ENCODE assay signal across 18 cellular contexts in the genomic region with DNA sequence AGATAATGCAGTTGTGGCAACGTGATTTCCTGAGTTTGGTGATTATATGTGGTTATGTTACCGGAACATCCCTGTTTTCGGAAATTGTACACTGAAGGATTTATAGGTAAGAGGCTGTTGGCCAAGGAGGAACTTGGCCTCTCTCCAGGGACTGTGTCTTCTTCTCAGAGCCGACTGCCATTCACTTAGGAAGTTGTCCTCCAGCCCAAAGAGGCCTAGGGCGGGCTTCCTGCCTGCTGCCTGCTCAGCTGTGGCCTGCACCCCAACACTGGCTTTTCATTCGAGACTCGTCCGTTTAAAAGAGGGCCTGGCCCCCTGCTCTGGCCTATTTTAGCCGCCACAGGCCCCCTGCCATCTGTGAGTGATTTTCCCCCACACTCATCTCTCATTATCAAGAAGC.
DNase-seq lines count a peak whose midpoint lies in the region; ATAC-seq, FAIRE-seq and TF ChIP-seq lines count a peak whose summit lies in the region.
"Had no signal": no experiment of that assay in that cellular context is flagged by ENCODE, and none has a peak within 500 bp of the region (broad histone marks: within the 10 kb centered on the region; RNA-seq: fewer than 3 reads in every experiment).

No MANE protein-coding gene starts in this region.

- no peaks in the 10 kb centered on the region for H3K36me3 Mint-ChIP-seq in stimulated activated effector memory CD8-positive, alpha-beta T cell treated with anti-CD3 and anti-CD28 coated beads, Interleukin-12 subunit alpha, Interleukin-12 subunit beta, amount 100 ng/mL, for 72 hours
- H3K36me3 Mint-ChIP-seq: stimulated activated memory B cell treated with anti-CD40 and anti-IgM and Interleukin-4, amounts not matched to agents 10 μg/mL and 1 μg/mL and 100 μg/mL, for 72 hours had no signal

- H3K4me1 Mint-ChIP-seq in stimulated activated effector memory CD8-positive, alpha-beta T cell treated with anti-CD3 and anti-CD28 coated beads, Interleukin-12 subunit alpha, Interleukin-12 subunit beta, amount 100 ng/mL, for 72 hours = peaks cover 7% of the 10 kb centered on the region
- H3K4me1 Mint-ChIP-seq: stimulated activated memory B cell treated with anti-CD40 and anti-IgM and Interleukin-4, amounts not matched to agents 10 μg/mL and 1 μg/mL and 100 μg/mL, for 72 hours had no signal

- 75% methylated on average over 4 of the region's 9 CpGs for WGBS in right lobe of liver (ENCODE audit: insufficient coverage, low coverage, low lambda C conversion rate, missing lambda C conversion rate)
- WGBS in HepG2 (ENCODE audit: low lambda C conversion rate) = 54% methylated on average over 9 of the region's 9 CpGs

- POLR2A ChIA-PET in HepG2 (lab: Yijun Ruan, JAX) = no interaction called here

- DNase-seq in right lobe of liver = no peak
- DNase-seq in HepG2 (ENCODE audit: low spot score) = no peak
- peak; percentile 57 for DNase-seq in SKM-1 treated with dmso at 0.1 percent for 144 hours (lab: John Stamatoyannopoulos, UW; ENCODE audit: unreplicated experiment)
- peak; percentile 67 for DNase-seq in medulla oblongata (ENCODE audit: extremely low spot score)
- DNase-seq in kidney glomerular epithelial cell (lab: John Stamatoyannopoulos, UW) = no peak
- no peak for DNase-seq in stimulated activated effector memory CD8-positive, alpha-beta T cell treated with anti-CD3 and anti-CD28 coated beads, Interleukin-12 subunit alpha, Interleukin-12 subunit beta, amount 100 ng/mL, for 72 hours (ENCODE audit: low spot score in 2 of 2)
- DNase-seq in NCI-H82 (lab: John Stamatoyannopoulos, UW) = no peak
- DNase-seq: activated effector memory CD4-positive, alpha-beta T cell treated with Interleukin-2 at 50 U/mL for 16 hours; cortex of kidney; esophagus squamous epithelium; H7; IMR-90; NCI-H748 treated with DMSO at 0.1 percent for 48 hours had no signal

- H3K27ac Mint-ChIP-seq in stimulated activated effector memory CD8-positive, alpha-beta T cell treated with anti-CD3 and anti-CD28 coated beads, Interleukin-12 subunit alpha, Interleukin-12 subunit beta, amount 100 ng/mL, for 72 hours = no peak overlapping the region
- H3K27ac Mint-ChIP-seq: stimulated activated memory B cell treated with anti-CD40 and anti-IgM and Interleukin-4, amounts not matched to agents 10 μg/mL and 1 μg/mL and 100 μg/mL, for 72 hours had no signal

- TF ChIP-seq POLR2A in right lobe of liver (IDR thresholded peaks at IDR 0.05) = no peak
- TF ChIP-seq POLR2A in HepG2 (IDR thresholded peaks at IDR 0.05; ENCODE audit: insufficient read depth in 1 of 2, low read depth in 2 of 2, low read length in 2 of 2) = no peak

- no peaks in the 10 kb centered on the region for H3K9me3 ChIP-seq in right lobe of liver
- no peaks in the 10 kb centered on the region for H3K9me3 ChIP-seq in HepG2 (ENCODE audit: low read length)
- H3K9me3 ChIP-seq: esophagus squamous epithelium had no signal

- TF ChIP-seq EP300 in HepG2 (IDR thresholded peaks at IDR 0.05; ENCODE audit: low read depth in 2 of 2, low read length in 2 of 2) = no peak
- no peak for TF ChIP-seq EP300 in HepG2 (CRISPR knock-in tag; IDR thresholded peaks at IDR 0.05; ENCODE audit: borderline replicate concordance)

- H4K20me1 ChIP-seq in HepG2 (ENCODE audit: insufficient read depth, low read length) = no peaks in the 10 kb centered on the region

- H3K9me3 Mint-ChIP-seq in stimulated activated effector memory CD8-positive, alpha-beta T cell treated with anti-CD3 and anti-CD28 coated beads, Interleukin-12 subunit alpha, Interleukin-12 subunit beta, amount 100 ng/mL, for 72 hours = no peaks in the 10 kb centered on the region
- H3K9me3 Mint-ChIP-seq: neural crest cell had no signal

- H3K4me3 Mint-ChIP-seq in stimulated activated effector memory CD8-positive, alpha-beta T cell treated with anti-CD3 and anti-CD28 coated beads, Interleukin-12 subunit alpha, Interleukin-12 subunit beta, amount 100 ng/mL, for 72 hours = no peak overlapping the region
- H3K4me3 Mint-ChIP-seq: neural crest cell; stimulated activated memory B cell treated with anti-CD40 and anti-IgM and Interleukin-4, amounts not matched to agents 10 μg/mL and 1 μg/mL and 100 μg/mL, for 72 hours had no signal

- H3K36me3 ChIP-seq in right lobe of liver = no peaks in the 10 kb centered on the region
- H3K36me3 ChIP-seq in HepG2 (replicated peaks in 1 of 2; ENCODE audit: control insufficient read depth in 1 of 2, insufficient read depth in 2 of 2, low read length in 2 of 2) = no peaks in the 10 kb centered on the region
- H3K36me3 ChIP-seq: esophagus squamous epithelium had no signal

- no peak overlapping the region for H2AFZ ChIP-seq in HepG2 (ENCODE audit: low read length)

- H3K79me2 ChIP-seq in HepG2 (ENCODE audit: insufficient read depth, low read length) = no peaks in the 10 kb centered on the region

- H3K27me3 ChIP-seq in right lobe of liver = no peaks in the 10 kb centered on the region
- H3K27me3 ChIP-seq in HepG2 (ENCODE audit: control insufficient read depth in 1 of 2, insufficient read depth in 2 of 2, low read length in 2 of 2) = peaks cover 0 to 6% of the 10 kb centered on the region in 2 experiments; a peak in 2 of 5 replicates
- H3K27me3 ChIP-seq: esophagus squamous epithelium had no signal

- H3K4me3 ChIP-seq in right lobe of liver (no peak overlapping the region), HepG2 (replicated peaks in 1 of 3; ENCODE audit: insufficient read depth in 1 of 3, low read depth in 2 of 3, low read length in 3 of 3) (no peak overlapping the region)
- H3K4me3 ChIP-seq: esophagus squamous epithelium had no signal

- no peak overlapping the region for H3K9ac ChIP-seq in HepG2 (ENCODE audit: insufficient read depth, low read depth, low read length)

- in situ Hi-C loops in HepG2 (cut with HindIII; ENCODE audit: extremely low pct_ligation_motif_present, low pct_unique_long_range_greater_than_20kb) = no loop called here

- intact Hi-C loops in right lobe of liver (cut with DNase I) (no loop called here), HepG2 (cut with micrococcal nuclease; ENCODE audit: unreplicated experiment) (no loop called here)

- H3K4me2 ChIP-seq in HepG2 (ENCODE audit: low read depth, low read length) = no peak overlapping the region

- FAIRE-seq in HepG2 (lab: Jason Lieb, UNC) = no peak
- FAIRE-seq: astrocyte had no signal

- TF ChIP-seq CTCF in right lobe of liver (IDR thresholded peaks at IDR 0.05) = no peak
- no peak for TF ChIP-seq CTCF in HepG2 (CRISPR knock-in tag; IDR thresholded peaks at IDR 0.05)

- H3K27ac ChIP-seq in right lobe of liver (no peak overlapping the region), HepG2 (ENCODE audit: extremely low read length, insufficient read depth, low read length) (no peak overlapping the region)
- H3K27ac ChIP-seq: esophagus squamous epithelium, VCaP had no signal

- CTCF ChIA-PET in HepG2 (lab: Yijun Ruan, JAX; ENCODE audit: low intra/inter-chr PET ratio, low total read pairs) = no interaction called here

- BruUV-seq in HepG2 (replicated peaks; lab: Mats Ljungman, UMichigan) = no TSS peak

- ATAC-seq in right lobe of liver = peak in 3 of 4 donors; percentile 16 to 37 (median 27)
- ATAC-seq in HepG2 = no peak
- ATAC-seq in HG03565 (IDR thresholded peaks at IDR 0.05; ENCODE audit: unreplicated experiment) = no peak
- no peak for ATAC-seq in stimulated activated effector memory CD8-positive, alpha-beta T cell treated with anti-CD3 and anti-CD28 coated beads, Interleukin-12 subunit alpha, Interleukin-12 subunit beta, amount 100 ng/mL, for 72 hours
- ATAC-seq: stimulated activated memory B cell treated with anti-CD40 and anti-IgM and Interleukin-4, amounts not matched to agents 10 μg/mL and 1 μg/mL and 100 μg/mL, for 72 hours had no signal

- H3K4me1 ChIP-seq in right lobe of liver (no peaks in the 10 kb centered on the region), HepG2 (ENCODE audit: insufficient read depth, low read length) (peaks cover 37% of the 10 kb centered on the region)

- TF ChIP-seq RAD21 in HepG2 (CRISPR knock-in tag; IDR thresholded peaks at IDR 0.05) = no peak

TF ChIP-seq in HepG2, 621 proteins besides CTCF, POLR2A, EP300 and RAD21 (continues in another document):
- TF ChIP-seq, protein P1, sequence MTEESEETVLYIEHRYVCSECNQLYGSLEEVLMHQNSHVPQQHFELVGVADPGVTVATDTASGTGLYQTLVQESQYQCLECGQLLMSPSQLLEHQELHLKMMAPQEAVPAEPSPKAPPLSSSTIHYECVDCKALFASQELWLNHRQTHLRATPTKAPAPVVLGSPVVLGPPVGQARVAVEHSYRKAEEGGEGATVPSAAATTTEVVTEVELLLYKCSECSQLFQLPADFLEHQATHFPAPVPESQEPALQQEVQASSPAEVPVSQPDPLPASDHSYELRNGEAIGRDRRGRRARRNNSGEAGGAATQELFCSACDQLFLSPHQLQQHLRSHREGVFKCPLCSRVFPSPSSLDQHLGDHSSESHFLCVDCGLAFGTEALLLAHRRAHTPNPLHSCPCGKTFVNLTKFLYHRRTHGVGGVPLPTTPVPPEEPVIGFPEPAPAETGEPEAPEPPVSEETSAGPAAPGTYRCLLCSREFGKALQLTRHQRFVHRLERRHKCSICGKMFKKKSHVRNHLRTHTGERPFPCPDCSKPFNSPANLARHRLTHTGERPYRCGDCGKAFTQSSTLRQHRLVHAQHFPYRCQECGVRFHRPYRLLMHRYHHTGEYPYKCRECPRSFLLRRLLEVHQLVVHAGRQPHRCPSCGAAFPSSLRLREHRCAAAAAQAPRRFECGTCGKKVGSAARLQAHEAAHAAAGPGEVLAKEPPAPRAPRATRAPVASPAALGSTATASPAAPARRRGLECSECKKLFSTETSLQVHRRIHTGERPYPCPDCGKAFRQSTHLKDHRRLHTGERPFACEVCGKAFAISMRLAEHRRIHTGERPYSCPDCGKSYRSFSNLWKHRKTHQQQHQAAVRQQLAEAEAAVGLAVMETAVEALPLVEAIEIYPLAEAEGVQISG (CRISPR knock-in tag; IDR thresholded peaks at IDR 0.05) = no peak
- TF ChIP-seq ZNF30 (CRISPR knock-in tag; IDR thresholded peaks at IDR 0.05) = no peak
- TF ChIP-seq ZSCAN30 (CRISPR knock-in tag; IDR thresholded peaks at IDR 0.05) = no peak
- TF ChIP-seq ZNF235 (CRISPR knock-in tag; IDR thresholded peaks at IDR 0.05; ENCODE audit: borderline replicate concordance) = no peak
- no peak for TF ChIP-seq GATAD1 (CRISPR knock-in tag; IDR thresholded peaks at IDR 0.05)
- no peak for TF ChIP-seq PAX8 (CRISPR knock-in tag; IDR thresholded peaks at IDR 0.05; ENCODE audit: borderline replicate concordance)
- no peak for TF ChIP-seq MEF2D (CRISPR knock-in tag; IDR thresholded peaks at IDR 0.05)
- TF ChIP-seq ATAD3A (CRISPR knock-in tag; IDR thresholded peaks at IDR 0.05) = no peak
- no peak for TF ChIP-seq HOXA3 (CRISPR knock-in tag; IDR thresholded peaks at IDR 0.05)
- TF ChIP-seq TBX2 (CRISPR knock-in tag; IDR thresholded peaks at IDR 0.05; ENCODE audit: borderline replicate concordance) = no peak
- TF ChIP-seq ZMYM4 (CRISPR knock-in tag; IDR thresholded peaks at IDR 0.05) = no peak
- TF ChIP-seq KMT2A (CRISPR knock-in tag; IDR thresholded peaks at IDR 0.05) = no peak
- no peak for TF ChIP-seq ZNF138 (CRISPR knock-in tag; IDR thresholded peaks at IDR 0.05; ENCODE audit: low read depth)
- no peak for TF ChIP-seq RBM39 (IDR thresholded peaks at IDR 0.05; ENCODE audit: low read depth, low read length, poor library complexity, severe bottlenecking)
- TF ChIP-seq KMT2B (CRISPR knock-in tag; IDR thresholded peaks at IDR 0.05) = no peak

Comparison
In these comparisons a context has a peak if more than half of its experiments do, and no peak if none do; other contexts are left out.
1. ATAC-seq: peak in right lobe of liver (3 of 4); none in HepG2 (single experiment), HG03565 (single experiment) and stimulated activated effector memory CD8-positive, alpha-beta T cell treated with anti-CD3 and anti-CD28 coated beads, Interleukin-12 subunit alpha, Interleukin-12 subunit beta, amount 100 ng/mL, for 72 hours (single experiment).
2. DNase-seq: peak in SKM-1 treated with dmso at 0.1 percent for 144 hours (single experiment) and medulla oblongata (single experiment); none in right lobe of liver (0 of 3), HepG2 (single experiment), kidney glomerular epithelial cell (single experiment), stimulated activated effector memory CD8-positive, alpha-beta T cell treated with anti-CD3 and anti-CD28 coated beads, Interleukin-12 subunit alpha, Interleukin-12 subunit beta, amount 100 ng/mL, for 72 hours (0 of 2) and NCI-H82 (single experiment).